ENCODE assay signal across 17 cellular contexts in the genomic region with DNA sequence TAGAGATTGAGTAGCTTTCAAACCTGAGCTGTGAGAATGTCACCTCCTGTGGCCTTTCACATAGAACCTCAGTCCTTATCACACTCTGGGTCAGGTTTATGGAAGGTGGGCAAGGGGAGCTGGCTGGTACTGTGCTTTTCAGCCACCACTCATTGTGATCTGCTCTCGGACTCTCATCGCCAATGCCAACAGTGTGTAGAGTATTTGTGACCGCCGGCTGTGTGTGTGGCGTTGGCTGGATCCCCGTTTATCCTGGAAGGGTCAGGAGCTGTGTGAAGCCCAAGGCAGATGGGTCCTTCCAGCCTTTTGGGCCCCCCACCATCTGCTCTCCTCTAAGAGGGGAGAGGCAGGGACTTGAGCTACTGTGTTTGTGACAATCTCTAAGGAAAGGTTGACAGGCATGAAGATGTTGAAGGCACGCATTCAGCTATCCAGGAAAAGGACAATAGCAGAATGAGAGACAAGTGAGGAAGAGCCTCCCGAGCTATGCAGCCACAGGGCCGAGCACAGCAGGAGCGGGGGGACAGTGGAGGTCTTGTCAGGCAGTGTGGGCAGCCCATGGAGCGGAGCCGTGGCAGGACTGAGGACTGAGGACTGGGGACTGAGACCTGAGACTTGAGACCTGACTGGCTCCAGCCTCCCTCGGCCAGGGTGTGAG.
"Had no signal": no experiment of that assay in that cellular context is flagged by ENCODE, and none has a peak within 500 bp of the region (broad histone marks: within the 10 kb centered on the region; RNA-seq: fewer than 3 reads in every experiment).

No MANE protein-coding gene starts in this region.

- H3K36me3 ChIP-seq: SJSA1, transverse colon had no signal

- H3K9me3 ChIP-seq: body of pancreas, SJSA1, transverse colon had no signal

- H3K4me1 Mint-ChIP-seq: central memory CD8-positive, alpha-beta T cell had no signal

- H3K4me3 Mint-ChIP-seq: activated B cell treated with CpG ODN at 0.5 μM for 24 hours; central memory CD8-positive, alpha-beta T cell; memory B cell had no signal

- H3K27ac ChIP-seq: coronary artery, SJSA1, transverse colon had no signal

- H3K4me3 ChIP-seq: body of pancreas, coronary artery, SJSA1, transverse colon had no signal

- H3K27me3 Mint-ChIP-seq: activated B cell treated with CpG ODN at 0.5 μM for 24 hours; central memory CD8-positive, alpha-beta T cell; memory B cell had no signal

- ATAC-seq: body of pancreas, left ventricle myocardium superior had no signal

- H3K27ac Mint-ChIP-seq: activated B cell treated with CpG ODN at 0.5 μM for 24 hours; activated T-helper 2 cell treated with anti-CD3 and anti-CD28 coated beads, Interferon-gamma antibody, Interleukin-2, Interleukin-4, amounts not matched to agents 10 μg/mL and 5 μg/mL and 100 μg/mL, durations not matched to agents 14 hours and 24 hours and 36 hours; memory B cell had no signal

- H3K4me1 ChIP-seq: SJSA1, transverse colon had no signal

- H3K9me3 Mint-ChIP-seq: activated B cell treated with CpG ODN at 0.5 μM for 24 hours; activated T-helper 2 cell treated with anti-CD3 and anti-CD28 coated beads, Interferon-gamma antibody, Interleukin-2, Interleukin-4, amounts not matched to agents 10 μg/mL and 5 μg/mL and 100 μg/mL, durations not matched to agents 14 hours and 24 hours and 36 hours; central memory CD8-positive, alpha-beta T cell had no signal

- H3K36me3 Mint-ChIP-seq: memory B cell had no signal

- DNase-seq: activated B cell treated with CpG ODN at 0.5 μM for 24 hours; activated naive CD4-positive, alpha-beta T cell treated with anti-CD3 and anti-CD28 coated beads, Interleukin-2, amount 50 U/mL, for 16 hours; amniotic stem cell; body of pancreas; effector CD4-positive, alpha-beta T cell; foreskin fibroblast; left ventricle myocardium superior; stimulated activated CD4-positive, alpha-beta T cell treated with anti-CD3 and anti-CD28 coated beads, Interleukin-2, amount 100 ng/mL, for 48 hours; stimulated activated naive CD4-positive, alpha-beta T cell treated with Interleukin-2 at 50 U/mL for 16 hours; substantia nigra; T-helper 2 cell; transverse colon had no signal

- H3K27me3 ChIP-seq: body of pancreas, SJSA1, transverse colon had no signal
